ENCODE assay signal across 11 cellular contexts in the genomic region with DNA sequence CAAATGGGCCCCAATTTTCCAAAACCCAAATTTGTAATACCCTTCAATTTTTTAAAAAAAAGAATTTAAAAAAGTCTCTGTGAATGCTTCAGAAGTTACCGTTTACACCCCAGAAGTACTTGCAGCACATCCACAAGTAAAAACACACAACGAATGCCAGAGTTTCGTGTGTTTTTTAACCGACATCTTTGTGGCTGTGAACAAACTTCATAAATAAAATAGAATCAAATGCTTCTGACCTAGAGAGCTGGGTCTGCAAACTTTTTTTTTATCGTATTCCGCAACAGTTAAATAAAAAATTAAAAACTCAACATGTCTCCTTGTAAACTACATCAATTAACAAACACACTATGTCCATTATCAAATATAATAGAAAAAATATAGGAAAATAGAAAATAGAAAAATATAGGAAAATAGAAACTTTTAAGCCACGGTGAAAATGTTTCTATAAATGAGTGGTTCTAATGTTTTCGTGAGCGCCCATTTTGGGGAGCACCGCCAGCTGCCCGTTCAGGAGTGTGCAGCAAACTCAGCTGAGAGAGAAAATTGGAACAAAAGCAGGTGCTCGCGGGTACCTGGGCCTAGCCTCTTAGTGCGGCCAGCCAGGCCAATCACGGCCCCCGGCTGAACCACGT. TPM values are rescaled to one million over a fixed set of nuclear protein-coding genes. Genes with fewer than 3 reads are reported as not detected.
DNase-seq lines count a peak whose midpoint lies in the region; ATAC-seq and TF ChIP-seq lines count a peak whose summit lies in the region.
"Had no signal": no experiment of that assay in that cellular context is flagged by ENCODE, and none has a peak within 500 bp of the region (broad histone marks: within the 10 kb centered on the region; RNA-seq: fewer than 3 reads in every experiment).

No MANE protein-coding gene starts in this region.

- no peak overlapping the region for H2BK120ac ChIP-seq in neuronal stem cell (ENCODE audit: low read depth, low read length)

- no peak overlapping the region for H4K8ac ChIP-seq in neuronal stem cell (ENCODE audit: low read depth, low read length)

- no peak overlapping the region for H3K23ac ChIP-seq in neuronal stem cell (ENCODE audit: low read depth, low read length, poor library complexity)

- TF ChIP-seq CTCF in body of pancreas (IDR thresholded peaks at IDR 0.05) (no peak), prostate gland (IDR thresholded peaks at IDR 0.05) (no peak)

- H2AK5ac ChIP-seq in neuronal stem cell (ENCODE audit: low read depth, low read length), result no peak overlapping the region

- H3K27ac Mint-ChIP-seq in effector memory CD8-positive, alpha-beta T cell, result no peak overlapping the region

- H3K18ac ChIP-seq in neuronal stem cell (ENCODE audit: low read length), result no peak overlapping the region

- H3K9me3 Mint-ChIP-seq in effector memory CD8-positive, alpha-beta T cell, result no peaks in the 10 kb centered on the region

- peak overlapping the region; percentile 48 for H3K4me2 ChIP-seq in neuronal stem cell (ENCODE audit: insufficient read depth, low read length, poor library complexity, severe bottlenecking)

- intact Hi-C loops in body of pancreas (cut with DNase I), result no loop called here
- intact Hi-C loops in prostate gland (cut with DNase I), result no loop called here

- no peaks in the 10 kb centered on the region for H3K79me1 ChIP-seq in neuronal stem cell (ENCODE audit: low read depth, low read length)

- H3K9me3 ChIP-seq in HUES64 (ENCODE audit: insufficient read depth, low read depth, low read length) (no peaks in the 10 kb centered on the region), body of pancreas (no peaks in the 10 kb centered on the region), neuronal stem cell (replicated peaks in 1 of 2; ENCODE audit: control insufficient read depth in 2 of 2, insufficient read depth in 1 of 2, low read depth in 1 of 2, low read length in 2 of 2) (peaks cover 0 to 8% of the 10 kb centered on the region in 2 donors), prostate gland (no peaks in the 10 kb centered on the region)

- peaks cover 15% of the 10 kb centered on the region for H3K4me1 ChIP-seq in HUES64 (ENCODE audit: insufficient read depth, low read length)
- H3K4me1 ChIP-seq in body of pancreas, result peaks cover 36% of the 10 kb centered on the region
- H3K4me1 ChIP-seq in neuronal stem cell (ENCODE audit: control insufficient read depth in 2 of 2, insufficient read depth in 1 of 2, low read depth in 1 of 2, low read length in 2 of 2), result peaks cover 2 to 6% of the 10 kb centered on the region in 2 donors
- H3K4me1 ChIP-seq in prostate gland (replicated peaks), result peaks cover 2% of the 10 kb centered on the region

- H3K36me3 Mint-ChIP-seq in effector memory CD8-positive, alpha-beta T cell (ENCODE audit: insufficient read depth), result peaks cover 4% of the 10 kb centered on the region

- H3K36me3 ChIP-seq in HUES64 (ENCODE audit: insufficient read depth, low read length) (no peaks in the 10 kb centered on the region), body of pancreas (replicated peaks in 1 of 2; ENCODE audit: insufficient read depth in 1 of 2, low read depth in 2 of 2) (no peaks in the 10 kb centered on the region), neuronal stem cell (replicated peaks in 1 of 2; ENCODE audit: control insufficient read depth in 2 of 2, insufficient read depth in 2 of 2, low read length in 2 of 2) (no peaks in the 10 kb centered on the region), prostate gland (no peaks in the 10 kb centered on the region)

- H3K4me3 ChIP-seq in HUES64 (ENCODE audit: low read length), result 0 out of 2 replicates have a peak overlapping the region, but pooled peaks have one; percentile 14
- peak overlapping the region in 1 of 2 donors; percentile 52 for H3K4me3 ChIP-seq in body of pancreas
- no peak overlapping the region for H3K4me3 ChIP-seq in neuronal stem cell (ENCODE audit: low read length in 2 of 2)
- H3K4me3 ChIP-seq in prostate gland, result no peak overlapping the region

- H2BK5ac ChIP-seq in neuronal stem cell (ENCODE audit: low read length), result no peak overlapping the region

- no peak overlapping the region for H3K27ac ChIP-seq in HUES64 (ENCODE audit: low read depth, low read length)
- H3K27ac ChIP-seq in body of pancreas, result peak overlapping the region in 3 of 4 donors; percentile 90 to 91 (median 90)
- no peak overlapping the region for H3K27ac ChIP-seq in neuronal stem cell (replicated peaks; ENCODE audit: low read length)
- no peak overlapping the region for H3K27ac ChIP-seq in prostate gland

- no peak for TF ChIP-seq POLR2A in body of pancreas (IDR thresholded peaks at IDR 0.05)
- TF ChIP-seq POLR2A in prostate gland (IDR thresholded peaks at IDR 0.05), result no peak

- H3K4ac ChIP-seq in neuronal stem cell (ENCODE audit: low read length), result no peak overlapping the region

- WGBS in HUES64, result 13% methylated on average over 17 of the region's 17 CpGs
- WGBS in body of pancreas, 2 donors, result 13 to 20% methylated on average over 14 to 17 of the region's 17 CpGs
- no CpG with 5 or more reads among the region's 17 CpGs for WGBS in neuronal stem cell (ENCODE audit: extremely low coverage in 2 of 2, insufficient read length in 2 of 2, insufficient replicate concordance in 1 of 2), 2 donors
- WGBS in prostate gland, result 9% methylated on average over 17 of the region's 17 CpGs

- DNase-seq in GM03348 (ENCODE audit: low spot score), result peak; percentile 71
- peak in 2 of 4 donors; percentile 92 to 94 for DNase-seq in body of pancreas
- no peak for DNase-seq in neuronal stem cell (ENCODE audit: low spot score)
- DNase-seq in prostate gland (ENCODE audit: low spot score), result no peak
- DNase-seq in effector memory CD8-positive, alpha-beta T cell, result no peak

- H3K14ac ChIP-seq in neuronal stem cell (ENCODE audit: low read length), result no peak overlapping the region

- peak overlapping the region; percentile 91 for H2AFZ ChIP-seq in neuronal stem cell (ENCODE audit: low read length)

- H3K9ac ChIP-seq in HUES64 (ENCODE audit: low read depth, low read length), result no peak overlapping the region
- no peak overlapping the region for H3K9ac ChIP-seq in neuronal stem cell (ENCODE audit: low read depth, low read length, poor library complexity)

- no peak overlapping the region for H2BK12ac ChIP-seq in neuronal stem cell (ENCODE audit: low read length)

- peaks cover 77 to 97% of the 10 kb centered on the region in 2 donors for H3K27me3 Mint-ChIP-seq in effector memory CD8-positive, alpha-beta T cell

- H3K4me1 Mint-ChIP-seq in effector memory CD8-positive, alpha-beta T cell (ENCODE audit: low read depth in 2 of 2), result peaks cover 10 to 33% of the 10 kb centered on the region in 2 donors

- H2BK15ac ChIP-seq in neuronal stem cell (ENCODE audit: low read length), result no peak overlapping the region

- no peak overlapping the region for H4K91ac ChIP-seq in neuronal stem cell (ENCODE audit: low read depth, low read length, poor library complexity)

- no peak overlapping the region for H3K4me3 Mint-ChIP-seq in effector memory CD8-positive, alpha-beta T cell

- H3K27me3 ChIP-seq in HUES64 (ENCODE audit: insufficient read depth, low read length) (peaks cover 100% of the 10 kb centered on the region), body of pancreas (no peaks in the 10 kb centered on the region), neuronal stem cell (ENCODE audit: control insufficient read depth in 3 of 3, insufficient read depth in 3 of 3, low read depth in 1 of 3, low read length in 3 of 3) (peaks cover 59 to 96% (median 94%) of the 10 kb centered on the region in 3 experiments), prostate gland (replicated peaks; ENCODE audit: insufficient read depth) (peaks cover 70% of the 10 kb centered on the region)

- ATAC-seq in body of pancreas, result no peak
- ATAC-seq in GM18870 (IDR thresholded peaks at IDR 0.05; ENCODE audit: unreplicated experiment), result no peak
- no peak for ATAC-seq in effector memory CD8-positive, alpha-beta T cell (replicated peaks)
- ATAC-seq in HG03432 (IDR thresholded peaks at IDR 0.05; ENCODE audit: unreplicated experiment), result no peak

RNA-seq across cellular contexts. Expression of a gene that starts 0.4 kb away (rescaled TPM):
- polyA plus RNA-seq in HUES64 (2013, experiment 1 of 2), result not detected
- polyA plus RNA-seq in HUES64 (2013, experiment 2 of 2), result not detected
- 10 to 100 TPM in 1 of 2 donors, 1 to 10 TPM in 1; 6.5 to 25.1 TPM for total RNA-seq in body of pancreas
- not detected for polyA plus RNA-seq in neuronal stem cell (2013, experiment 1 of 2)
- polyA plus RNA-seq in neuronal stem cell (2013, experiment 2 of 2), result not detected
- not detected for total RNA-seq in prostate gland
- total RNA-seq: activated CD8-positive, alpha-beta memory T cell treated with anti-CD3 and anti-CD28 coated beads for 36 hours; myocyte; temporal lobe had no signal

RNA-seq across cellular contexts. Expression of a gene that starts 49.7 kb away (rescaled TPM):
- 7.3 TPM for polyA plus RNA-seq in HUES64 (2013, experiment 1 of 2)
- 13.1 TPM for polyA plus RNA-seq in HUES64 (2013, experiment 2 of 2)
- 1 to 10 TPM; 1.3 to 1.6 TPM for total RNA-seq in body of pancreas
- 0.03 TPM for polyA plus RNA-seq in neuronal stem cell (2013, experiment 1 of 2)
- polyA plus RNA-seq in neuronal stem cell (2013, experiment 2 of 2), result 0.03 TPM
- under 1 TPM; 0.09 to 0.34 TPM for total RNA-seq in prostate gland
- total RNA-seq: activated CD8-positive, alpha-beta memory T cell treated with anti-CD3 and anti-CD28 coated beads for 36 hours; myocyte; temporal lobe had no signal

Comparison
In these comparisons a context has a peak if more than half of its experiments do, and no peak if none do; other contexts are left out.
1. H3K27ac ChIP-seq: peak in body of pancreas (3 of 4); none in HUES64 (single experiment), neuronal stem cell (single experiment) and prostate gland (0 of 2).
2. RNA of a gene that starts 0.4 kb away (total RNA-seq): 6.5 to 25.1 TPM in body of pancreas; not detected in prostate gland; every median in the first group is over 4 times any median in the second.